ENCODE assay signal across 25 cellular contexts in genomic region chr17:671076-671762, GRCh38.
"Had no signal": no experiment of that assay in that cellular context is flagged by ENCODE, and none has a peak within 500 bp of the region (broad histone marks: within the 10 kb centered on the region; RNA-seq: fewer than 3 reads in every experiment).

No MANE protein-coding gene starts in this region.

- H3K4me1 Mint-ChIP-seq: activated naive CD8-positive, alpha-beta T cell treated with anti-CD3 and anti-CD28 coated beads for 36 hours; activated T-helper 17 cell treated with anti-CD3 and anti-CD28 coated beads, Interleukin-2, amount 50 U/mL, for 72 hours had no signal

- H3K36me3 Mint-ChIP-seq: activated CD4-positive, alpha-beta memory T cell treated with anti-CD3 and anti-CD28 coated beads for 36 hours had no signal

- H3K27ac ChIP-seq: Peyer's patch, RWPE1, SJCRH30 had no signal

- H3K27me3 ChIP-seq: Peyer's patch, SJCRH30 had no signal

- H3K4me1 ChIP-seq: Peyer's patch, SJCRH30 had no signal

- DNase-seq: activated CD4-positive, alpha-beta memory T cell treated with anti-CD3 and anti-CD28 coated beads for 36 hours; activated CD4-positive, alpha-beta T cell treated with anti-CD3 and anti-CD28 coated beads for 48 hours; activated CD4-positive, CD25-positive, alpha-beta regulatory T cell treated with anti-CD3 and anti-CD28 coated beads, Interleukin-2, amount 50 U/mL, for 72 hours; activated CD8-positive, alpha-beta memory T cell treated with anti-CD3 and anti-CD28 coated beads for 24 hours; activated gamma-delta T cell; activated naive CD4-positive, alpha-beta T cell treated with anti-CD3 and anti-CD28 coated beads for 36 hours; activated naive CD8-positive, alpha-beta T cell treated with anti-CD3 and anti-CD28 coated beads for 36 hours; activated T-cell treated with anti-CD3 and anti-CD28 coated beads, Interleukin-2, amount 50 U/mL, for 48 hours; anterior cingulate cortex; Karpas-422; MM.1S; NCI-H1105; NCI-H1436; NCI-H1694 treated with DMSO at 0.1 percent for 48 hours; NCI-H2029 treated with DMSO at 0.1 percent for 48 hours; NCI-H446; NCI-H524; Peyer's patch; Right ventricle myocardium superior; SJCRH30; SK-N-SH; T-helper 1 cell had no signal

- ATAC-seq: activated T-helper 17 cell treated with anti-CD3 and anti-CD28 coated beads, Interleukin-2, amount 50 U/mL, for 72 hours had no signal

- H3K9me3 ChIP-seq: Peyer's patch, SJCRH30, SK-N-SH had no signal

- H3K4me3 Mint-ChIP-seq: activated CD4-positive, alpha-beta memory T cell treated with anti-CD3 and anti-CD28 coated beads for 36 hours; activated naive CD4-positive, alpha-beta T cell treated with anti-CD3 and anti-CD28 coated beads for 36 hours; activated naive CD8-positive, alpha-beta T cell treated with anti-CD3 and anti-CD28 coated beads for 36 hours; activated T-helper 17 cell treated with anti-CD3 and anti-CD28 coated beads, Interleukin-2, amount 50 U/mL, for 72 hours; T-helper 2 cell treated with Interferon-gamma antibody and Interleukin-4, amounts not matched to agents 5 μg/mL and 100 μg/mL, for 36 hours had no signal

- H3K36me3 ChIP-seq: SJCRH30 had no signal

- H3K27ac Mint-ChIP-seq: activated CD4-positive, alpha-beta memory T cell treated with anti-CD3 and anti-CD28 coated beads for 36 hours; activated naive CD4-positive, alpha-beta T cell treated with anti-CD3 and anti-CD28 coated beads for 36 hours; activated naive CD8-positive, alpha-beta T cell treated with anti-CD3 and anti-CD28 coated beads for 36 hours; T-helper 2 cell treated with Interferon-gamma antibody and Interleukin-4, amounts not matched to agents 5 μg/mL and 100 μg/mL, for 36 hours had no signal

- H3K27me3 Mint-ChIP-seq: activated CD4-positive, alpha-beta memory T cell treated with anti-CD3 and anti-CD28 coated beads for 36 hours; activated naive CD8-positive, alpha-beta T cell treated with anti-CD3 and anti-CD28 coated beads for 36 hours; activated T-helper 17 cell treated with anti-CD3 and anti-CD28 coated beads, Interleukin-2, amount 50 U/mL, for 72 hours had no signal

- H3K4me3 ChIP-seq: Peyer's patch, SJCRH30 had no signal

- H3K9me3 Mint-ChIP-seq: activated CD4-positive, alpha-beta memory T cell treated with anti-CD3 and anti-CD28 coated beads for 36 hours; activated naive CD4-positive, alpha-beta T cell treated with anti-CD3 and anti-CD28 coated beads for 36 hours; activated naive CD8-positive, alpha-beta T cell treated with anti-CD3 and anti-CD28 coated beads for 36 hours; activated T-helper 17 cell treated with anti-CD3 and anti-CD28 coated beads, Interleukin-2, amount 50 U/mL, for 72 hours; T-helper 2 cell treated with Interferon-gamma antibody and Interleukin-4, amounts not matched to agents 5 μg/mL and 100 μg/mL, for 36 hours had no signal
